ENCODE assay signal across 15 cellular contexts in the genomic region with DNA sequence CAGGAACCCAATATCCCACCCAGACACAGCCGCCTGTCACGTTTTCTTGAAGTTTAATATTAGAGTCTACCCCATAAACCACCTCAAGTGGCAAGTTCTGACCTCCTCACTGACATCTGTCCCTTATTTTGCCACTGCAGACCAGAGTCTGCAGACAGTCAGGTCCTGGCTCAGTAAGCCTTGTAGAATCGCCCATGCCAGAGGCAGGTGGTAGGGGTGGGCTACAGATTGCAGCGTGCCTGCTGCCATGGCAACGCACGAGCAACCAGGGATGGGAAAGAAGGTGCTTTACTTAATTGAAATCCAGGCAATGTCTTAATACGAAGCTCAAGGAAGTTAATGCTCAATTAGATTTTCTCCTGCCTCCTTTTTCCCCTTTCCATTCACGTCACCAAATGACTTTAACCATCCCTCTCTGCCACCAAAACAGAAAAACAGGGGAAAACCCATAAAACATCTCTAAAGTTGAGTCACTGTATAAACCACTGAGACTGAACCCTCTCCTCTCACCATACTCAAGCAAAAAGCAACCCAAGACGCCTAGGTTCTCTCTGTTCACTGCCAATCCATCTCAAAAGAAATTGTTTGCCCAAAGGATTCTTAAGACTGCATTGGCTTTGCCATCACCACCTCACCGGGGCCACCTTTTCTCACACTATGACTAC.
DNase-seq lines count a peak whose midpoint lies in the region; ATAC-seq and TF ChIP-seq lines count a peak whose summit lies in the region.
"Had no signal": no experiment of that assay in that cellular context is flagged by ENCODE, and none has a peak within 500 bp of the region (broad histone marks: within the 10 kb centered on the region; RNA-seq: fewer than 3 reads in every experiment).

No MANE protein-coding gene starts in this region.

- H3K9me3 ChIP-seq in uterus: no peaks in the 10 kb centered on the region
- H3K9me3 ChIP-seq: ascending aorta, vagina had no signal

- TF ChIP-seq POLR2A in uterus (IDR thresholded peaks at IDR 0.05): no peak

- H3K4me1 Mint-ChIP-seq in activated CD4-positive, alpha-beta T cell treated with anti-CD3 and anti-CD28 coated beads, Interleukin-2, amount 10 ng/mL, durations not matched to agents 24 days and 14 days: peaks cover 29% of the 10 kb centered on the region
- H3K4me1 Mint-ChIP-seq in stimulated activated effector memory CD8-positive, alpha-beta T cell treated with anti-CD3 and anti-CD28 coated beads, Interleukin-12 subunit alpha, Interleukin-12 subunit beta, amount 100 ng/mL, for 72 hours: peaks cover 51% of the 10 kb centered on the region
- H3K4me1 Mint-ChIP-seq: mesothelial cell of epicardium had no signal

- peak overlapping the region; percentile 16 for H3K4me3 Mint-ChIP-seq in activated CD4-positive, alpha-beta T cell treated with anti-CD3 and anti-CD28 coated beads, Interleukin-2, amount 10 ng/mL, durations not matched to agents 24 days and 14 days
- H3K4me3 Mint-ChIP-seq in stimulated activated effector memory CD8-positive, alpha-beta T cell treated with anti-CD3 and anti-CD28 coated beads, Interleukin-12 subunit alpha, Interleukin-12 subunit beta, amount 100 ng/mL, for 72 hours: no peak overlapping the region
- H3K4me3 Mint-ChIP-seq: mesothelial cell of epicardium had no signal

- no peak overlapping the region for H3K27ac ChIP-seq in uterus
- H3K27ac ChIP-seq: ascending aorta, spleen, vagina had no signal

- H3K36me3 ChIP-seq in uterus: no peaks in the 10 kb centered on the region
- H3K36me3 ChIP-seq: ascending aorta, vagina had no signal

- H3K27ac Mint-ChIP-seq in activated CD4-positive, alpha-beta T cell treated with anti-CD3 and anti-CD28 coated beads, Interleukin-2, amount 10 ng/mL, durations not matched to agents 24 days and 14 days: peak overlapping the region; percentile 70
- H3K27ac Mint-ChIP-seq in stimulated activated effector memory CD8-positive, alpha-beta T cell treated with anti-CD3 and anti-CD28 coated beads, Interleukin-12 subunit alpha, Interleukin-12 subunit beta, amount 100 ng/mL, for 72 hours: no peak overlapping the region
- H3K27ac Mint-ChIP-seq: mesothelial cell of epicardium had no signal

- H3K4me3 ChIP-seq in uterus: no peak overlapping the region
- H3K4me3 ChIP-seq: ascending aorta, spleen, vagina had no signal

- H3K9me3 Mint-ChIP-seq in activated CD4-positive, alpha-beta T cell treated with anti-CD3 and anti-CD28 coated beads, Interleukin-2, amount 10 ng/mL, durations not matched to agents 24 days and 14 days: peaks cover 3% of the 10 kb centered on the region
- H3K9me3 Mint-ChIP-seq in stimulated activated effector memory CD8-positive, alpha-beta T cell treated with anti-CD3 and anti-CD28 coated beads, Interleukin-12 subunit alpha, Interleukin-12 subunit beta, amount 100 ng/mL, for 72 hours: no peaks in the 10 kb centered on the region

- peak; percentile 55 for DNase-seq in activated CD4-positive, alpha-beta T cell treated with anti-CD3 and anti-CD28 coated beads, Interleukin-2, amount 10 ng/mL, durations not matched to agents 24 days and 14 days
- DNase-seq in activated CD4-positive, alpha-beta T cell treated with anti-CD3 and anti-CD28 coated beads, Interleukin-2, amount 50 U/mL, for 4 hours: no peak
- DNase-seq in stimulated activated effector memory CD8-positive, alpha-beta T cell treated with anti-CD3 and anti-CD28 coated beads, Interleukin-12 subunit alpha, Interleukin-12 subunit beta, amount 100 ng/mL, for 72 hours (ENCODE audit: low spot score in 2 of 2): peak in 1 of 2 donors; percentile 51
- no peak for DNase-seq in uterus
- no peak for DNase-seq in HuH-7.5 (ENCODE audit: low spot score)
- DNase-seq in SKM-1 treated with dmso at 0.1 percent for 144 hours (lab: John Stamatoyannopoulos, UW; ENCODE audit: unreplicated experiment): no peak
- DNase-seq: Calu3, MV-4-11, spleen had no signal

- H3K27me3 ChIP-seq in uterus: no peaks in the 10 kb centered on the region
- H3K27me3 ChIP-seq: ascending aorta, spleen, vagina had no signal

- peaks cover 4% of the 10 kb centered on the region for H3K36me3 Mint-ChIP-seq in activated CD4-positive, alpha-beta T cell treated with anti-CD3 and anti-CD28 coated beads, Interleukin-2, amount 10 ng/mL, durations not matched to agents 24 days and 14 days (ENCODE audit: low read depth)
- no peaks in the 10 kb centered on the region for H3K36me3 Mint-ChIP-seq in stimulated activated effector memory CD8-positive, alpha-beta T cell treated with anti-CD3 and anti-CD28 coated beads, Interleukin-12 subunit alpha, Interleukin-12 subunit beta, amount 100 ng/mL, for 72 hours

- no peak for TF ChIP-seq CTCF in uterus (IDR thresholded peaks at IDR 0.05)

- ATAC-seq in GM21381 (IDR thresholded peaks at IDR 0.05; ENCODE audit: unreplicated experiment) (peak; percentile 65), HG03354 (IDR thresholded peaks at IDR 0.05; ENCODE audit: poor library complexity, severe bottlenecking, unreplicated experiment) (peak; percentile 52)
- peak; percentile 96 for ATAC-seq in stimulated activated effector memory CD8-positive, alpha-beta T cell treated with anti-CD3 and anti-CD28 coated beads, Interleukin-12 subunit alpha, Interleukin-12 subunit beta, amount 100 ng/mL, for 72 hours
- ATAC-seq: Right ventricle myocardium inferior had no signal

- no peaks in the 10 kb centered on the region for H3K4me1 ChIP-seq in uterus
- H3K4me1 ChIP-seq: ascending aorta, spleen, vagina had no signal

- intact Hi-C loops in activated CD4-positive, alpha-beta T cell treated with anti-CD3 and anti-CD28 coated beads, Interleukin-2, amount 10 ng/mL, durations not matched to agents 24 days and 14 days (cut with micrococcal nuclease): loop anchor here (2.0 to 5.0 kb wide), 2 partner anchors 129 to 229 kb away; partner anchors contain the start of gene SLC39A11
- intact Hi-C loops in uterus (cut with DNase I; ENCODE audit: low total_unique reads): no loop called here

- no peaks in the 10 kb centered on the region for H3K27me3 Mint-ChIP-seq in activated CD4-positive, alpha-beta T cell treated with anti-CD3 and anti-CD28 coated beads, Interleukin-2, amount 10 ng/mL, durations not matched to agents 24 days and 14 days
